In genomic region chr18:48161201-48161910, GRCh38 we compare ENCODE assay signal across 8 cellular contexts.
DNase-seq lines count a peak whose midpoint lies in the region; ATAC-seq and TF ChIP-seq lines count a peak whose summit lies in the region.

No MANE protein-coding gene starts in this region.

- no peaks in the 10 kb centered on the region for H3K9me3 Mint-ChIP-seq in nephron progenitor cell
- no peaks in the 10 kb centered on the region for H3K9me3 Mint-ChIP-seq in stimulated activated naive CD8-positive, alpha-beta T cell treated with anti-CD3 and anti-CD28 coated beads, Interleukin-15, Interleukin-2, amounts not matched to agents 100 ng/mL and 50 ng/mL, for 24 hours

- peaks cover 62% of the 10 kb centered on the region for H3K4me1 Mint-ChIP-seq in nephron progenitor cell
- H3K4me1 Mint-ChIP-seq in stimulated activated naive CD8-positive, alpha-beta T cell treated with anti-CD3 and anti-CD28 coated beads, Interleukin-15, Interleukin-2, amounts not matched to agents 100 ng/mL and 50 ng/mL, for 24 hours (ENCODE audit: low read depth): peaks cover 5% of the 10 kb centered on the region

- H3K27ac Mint-ChIP-seq in nephron progenitor cell: no peak overlapping the region
- no peak overlapping the region for H3K27ac Mint-ChIP-seq in stimulated activated naive CD8-positive, alpha-beta T cell treated with anti-CD3 and anti-CD28 coated beads, Interleukin-15, Interleukin-2, amounts not matched to agents 100 ng/mL and 50 ng/mL, for 24 hours

- peaks cover 27% of the 10 kb centered on the region for H3K27me3 Mint-ChIP-seq in nephron progenitor cell (ENCODE audit: low read depth, poor library complexity)
- H3K27me3 Mint-ChIP-seq in stimulated activated naive CD8-positive, alpha-beta T cell treated with anti-CD3 and anti-CD28 coated beads, Interleukin-15, Interleukin-2, amounts not matched to agents 100 ng/mL and 50 ng/mL, for 24 hours: peaks cover 26% of the 10 kb centered on the region

- no peak for TF ChIP-seq CTCF in fibroblast of villous mesenchyme (IDR thresholded peaks at IDR 0.05; ENCODE audit: insufficient read depth, low read depth, low read length)
- TF ChIP-seq CTCF in nephron progenitor cell (IDR thresholded peaks at IDR 0.05): no peak

- peak; percentile 27 to 35 for DNase-seq in AML-193 (lab: John Stamatoyannopoulos, UW)
- DNase-seq in HS-27A (ENCODE audit: low read depth): peak; percentile 7
- DNase-seq in SHP77 (lab: John Stamatoyannopoulos, UW): peak; percentile 44 to 80
- peak; percentile 43 for DNase-seq in activated gamma-delta T cell treated with Interleukin-2 at 50 U/mL for 16 hours
- DNase-seq in fibroblast of villous mesenchyme (ENCODE audit: low read depth): peak; percentile 86
- DNase-seq in nephron progenitor cell: peak; percentile 91

- H3K4me3 Mint-ChIP-seq in nephron progenitor cell: peak overlapping the region; percentile 81
- H3K4me3 Mint-ChIP-seq in stimulated activated naive CD8-positive, alpha-beta T cell treated with anti-CD3 and anti-CD28 coated beads, Interleukin-15, Interleukin-2, amounts not matched to agents 100 ng/mL and 50 ng/mL, for 24 hours: peak overlapping the region; percentile 52

- peak overlapping the region; percentile 70 for H3K4me3 ChIP-seq in fibroblast of villous mesenchyme (ENCODE audit: low read depth, low read length)

- H3K36me3 Mint-ChIP-seq in nephron progenitor cell (ENCODE audit: low read depth): no peaks in the 10 kb centered on the region
- no peaks in the 10 kb centered on the region for H3K36me3 Mint-ChIP-seq in stimulated activated naive CD8-positive, alpha-beta T cell treated with anti-CD3 and anti-CD28 coated beads, Interleukin-15, Interleukin-2, amounts not matched to agents 100 ng/mL and 50 ng/mL, for 24 hours (ENCODE audit: low read depth)

- peak; percentile 78 for ATAC-seq in GM19395 (IDR thresholded peaks at IDR 0.05; ENCODE audit: unreplicated experiment)

Comparison
In these comparisons a context has a peak if more than half of its experiments do, and no peak if none do; other contexts are left out.
1. Peak in every context shown above with its lines: DNase-seq, ATAC-seq and H3K4me3 ChIP-seq.
2. DNase-seq: peak in every context shown above with its lines; median percentile 91 in nephron progenitor cell; 86 in fibroblast of villous mesenchyme; 62 in SHP77; 43 in activated gamma-delta T cell treated with Interleukin-2 at 50 U/mL for 16 hours; 31 in AML-193; 7 in HS-27A.